ENCODE assay signal across 13 cellular contexts in genomic region chr5:180590543-180591248, GRCh38. TPM values are rescaled to one million over a fixed set of nuclear protein-coding genes. Genes with fewer than 3 reads are reported as not detected.
DNase-seq lines count a peak whose midpoint lies in the region; ATAC-seq, FAIRE-seq and TF ChIP-seq lines count a peak whose summit lies in the region.
"Had no signal": no experiment of that assay in that cellular context is flagged by ENCODE, and none has a peak within 500 bp of the region (broad histone marks: within the 10 kb centered on the region; RNA-seq: fewer than 3 reads in every experiment).

No MANE protein-coding gene starts in this region.

- H3K27ac ChIP-seq in WERI-Rb-1: no peak overlapping the region
- no peak overlapping the region for H3K27ac ChIP-seq in kidney (ENCODE audit: low read depth in 2 of 2, low read length in 2 of 2)
- H3K27ac ChIP-seq: SJCRH30 had no signal

- TF ChIP-seq CTCF in GM12865 (IDR thresholded peaks at IDR 0.05; ENCODE audit: insufficient read depth, low read depth, low read length, missing control alignments) (no peak), WERI-Rb-1 (IDR thresholded peaks at IDR 0.05; ENCODE audit: low read depth, low read length) (no peak), kidney (IDR thresholded peaks at IDR 0.05; ENCODE audit: borderline replicate concordance, extremely low read depth, insufficient read depth) (no peak)

- peaks cover 13% of the 10 kb centered on the region for H3K27me3 ChIP-seq in WERI-Rb-1 (ENCODE audit: insufficient read depth, low read depth, severe bottlenecking)
- H3K27me3 ChIP-seq: SJCRH30 had no signal

- no peaks in the 10 kb centered on the region for H3K4me1 ChIP-seq in kidney (ENCODE audit: control insufficient read depth in 1 of 2, insufficient read depth in 1 of 2, low read depth in 1 of 2, low read length in 2 of 2)
- H3K4me1 ChIP-seq: SJCRH30 had no signal

- no peak for FAIRE-seq in kidney (lab: Jason Lieb, UNC)

- H3K4me3 ChIP-seq in GM12865 (ENCODE audit: low read depth, low read length) (peak overlapping the region; percentile 5; the same call in 1 of the 2 replicates), WERI-Rb-1 (ENCODE audit: low read depth, low read length) (peak overlapping the region; percentile 43), kidney (ENCODE audit: low read length in 2 of 2) (no peak overlapping the region), skeletal muscle cell (ENCODE audit: low read depth, low read length) (peak overlapping the region; percentile 18)
- H3K4me3 ChIP-seq: SJCRH30 had no signal

- H3K36me3 ChIP-seq in WERI-Rb-1 (no peaks in the 10 kb centered on the region), kidney (ENCODE audit: control insufficient read depth in 1 of 2, insufficient read depth in 2 of 2, low read length in 2 of 2) (no peaks in the 10 kb centered on the region)
- H3K36me3 ChIP-seq: SJCRH30 had no signal

- no peak for DNase-seq in GM12865 (ENCODE audit: low read depth)
- DNase-seq in WERI-Rb-1: no peak
- DNase-seq in kidney: peak; percentile 73
- no peak for DNase-seq in skeletal muscle cell (ENCODE audit: low read depth)
- DNase-seq in activated CD4-positive, alpha-beta T cell treated with anti-CD3 and anti-CD28 coated beads, Interleukin-2, amount 50 U/mL, for 48 hours: no peak
- DNase-seq in SHP77 treated with DMSO at 0.1 percent for 48 hours (lab: John Stamatoyannopoulos, UW): no peak
- DNase-seq: activated CD4-positive, alpha-beta T cell treated with anti-CD3 and anti-CD28 coated beads for 48 hours; amygdala; DMS79; NCI-H2107; SJCRH30 had no signal

- ATAC-seq in GM19023 (IDR thresholded peaks at IDR 0.05; ENCODE audit: unreplicated experiment): no peak

- intact Hi-C loops in kidney (cut with DNase I): no loop called here

- H3K9ac ChIP-seq in kidney (ENCODE audit: low read length in 2 of 2): no peak overlapping the region

- H3K9me3 ChIP-seq in WERI-Rb-1 (ENCODE audit: severe bottlenecking) (no peaks in the 10 kb centered on the region), kidney (ENCODE audit: control insufficient read depth in 1 of 2, low read length in 2 of 2) (peaks cover 0 to under 1% of the 10 kb centered on the region in 2 donors)
- H3K9me3 ChIP-seq: SJCRH30 had no signal

RNA-seq across cellular contexts. Expression of gene SCGB3A1, which starts 0.6 kb away (rescaled TPM):
- total RNA-seq in kidney: 1.1 TPM
- polyA plus RNA-seq in kidney (ENCODE audit: insufficient read depth, low read depth, low replicate concordance): 2.3 TPM
- total RNA-seq: HT-29, SJCRH30 had no signal

RNA-seq across cellular contexts. Expression of gene FLT4, which starts 58.7 kb away (rescaled TPM):
- 29.4 TPM for total RNA-seq in kidney
- polyA plus RNA-seq in kidney (ENCODE audit: insufficient read depth, low read depth, low replicate concordance): 6.9 TPM
- total RNA-seq: HT-29 had no signal

Comparison
In these comparisons a context has a peak if more than half of its experiments do, and no peak if none do; other contexts are left out.
1. H3K4me3 ChIP-seq: peak in GM12865 (single experiment), WERI-Rb-1 (single experiment) and skeletal muscle cell (single experiment); none in kidney (0 of 2).